ENCODE assay signal across 10 cellular contexts in the genomic region with DNA sequence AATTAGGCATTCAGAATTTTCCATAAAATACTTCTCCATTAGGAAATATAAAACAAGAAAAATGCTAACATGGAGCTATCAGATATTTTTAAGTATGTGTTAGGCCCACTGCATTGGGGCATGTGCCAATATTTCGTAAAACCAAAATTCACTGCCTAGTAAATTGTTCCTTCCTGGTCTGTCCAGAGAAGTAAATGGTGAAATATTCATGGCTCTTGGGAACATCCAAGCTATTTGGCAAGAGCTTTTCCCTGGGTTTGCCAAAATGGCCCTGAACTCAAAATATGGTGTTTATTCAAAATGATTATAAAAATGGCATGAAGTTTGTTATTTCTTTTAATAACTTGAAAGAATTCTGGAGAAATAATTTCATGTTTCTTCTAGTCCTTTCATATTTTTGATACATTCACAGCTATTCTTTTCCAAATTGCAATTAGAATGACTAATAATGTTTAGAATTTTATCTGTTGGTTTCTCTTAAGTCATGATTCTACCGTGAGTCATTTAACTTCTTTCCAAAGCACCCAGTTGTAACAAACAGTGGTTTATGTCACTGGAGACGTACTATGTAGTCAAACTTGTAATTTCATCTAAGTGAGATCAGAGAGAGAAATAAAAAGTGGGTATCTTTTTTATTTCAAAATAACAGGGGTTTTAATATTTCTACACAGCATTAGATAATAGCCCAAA. TPM values are rescaled to one million over a fixed set of nuclear protein-coding genes. Genes with fewer than 3 reads are reported as not detected.
DNase-seq lines count a peak whose midpoint lies in the region; ATAC-seq and TF ChIP-seq lines count a peak whose summit lies in the region.
"Had no signal": no experiment of that assay in that cellular context is flagged by ENCODE, and none has a peak within 500 bp of the region (broad histone marks: within the 10 kb centered on the region; RNA-seq: fewer than 3 reads in every experiment).

No MANE protein-coding gene starts in this region.

- TF ChIP-seq CTCF in fibroblast of pulmonary artery (IDR thresholded peaks at IDR 0.05; ENCODE audit: low read length, missing control alignments): no peak
- TF ChIP-seq CTCF in retinal pigment epithelial cell (conservative IDR thresholded peaks at IDR 0.05; ENCODE audit: low read depth, low read length): no peak
- no peak for TF ChIP-seq CTCF in dorsolateral prefrontal cortex (IDR thresholded peaks at IDR 0.05 in 54 of 56, conservative IDR thresholded peaks at IDR 0.05 in 2 of 56; ENCODE audit: low read depth in 1 of 56, partially characterized antibody in 56 of 56)

- H3K36me3 ChIP-seq in mesendoderm (ENCODE audit: control insufficient read depth, insufficient read depth, low read length): no peaks in the 10 kb centered on the region

- H4K5ac ChIP-seq in mesendoderm (ENCODE audit: low read length): no peak overlapping the region

- H3K27me3 ChIP-seq in mesendoderm (ENCODE audit: insufficient read depth, low read length, poor library complexity) (no peaks in the 10 kb centered on the region), dorsolateral prefrontal cortex (no peaks in the 10 kb centered on the region)

- ATAC-seq in GM21529 (IDR thresholded peaks at IDR 0.05; ENCODE audit: unreplicated experiment) (no peak), HG02870 (IDR thresholded peaks at IDR 0.05; ENCODE audit: unreplicated experiment) (no peak)
- ATAC-seq: stimulated activated naive B cell treated with anti-CD40 and anti-IgM and Interleukin-4, amounts not matched to agents 10 μg/mL and 1 μg/mL and 100 μg/mL, for 72 hours had no signal

- no peak overlapping the region for H3K23ac ChIP-seq in mesendoderm (ENCODE audit: low read length)

- no peaks in the 10 kb centered on the region for H3K79me2 ChIP-seq in mesendoderm (ENCODE audit: control insufficient read depth, insufficient read depth, low read length)

- no peak overlapping the region for H3K4ac ChIP-seq in mesendoderm (ENCODE audit: low read depth, low read length)

- H3K18ac ChIP-seq in mesendoderm (ENCODE audit: low read length): no peak overlapping the region

- H3K4me2 ChIP-seq in mesendoderm (ENCODE audit: low read length): no peak overlapping the region

- no peak overlapping the region for H3K27ac ChIP-seq in mesendoderm (ENCODE audit: low read depth, low read length)
- H3K27ac ChIP-seq in dorsolateral prefrontal cortex: no peak overlapping the region

- no peak overlapping the region for H3K9ac ChIP-seq in mesendoderm (ENCODE audit: low read length)

- WGBS in mesendoderm (ENCODE audit: extremely low coverage, insufficient coverage, low lambda C conversion rate): no CpG with 5 or more reads among the region's 3 CpGs

- H3K79me1 ChIP-seq in mesendoderm (ENCODE audit: low read length): no peaks in the 10 kb centered on the region

- peak; percentile 68 for DNase-seq in COLO829 (ENCODE audit: low spot score)
- peak; percentile 55 for DNase-seq in RPMI7951 (ENCODE audit: low read depth)
- peak; percentile 93 for DNase-seq in fibroblast of pulmonary artery (ENCODE audit: low read depth)
- peak; percentile 41 for DNase-seq in retinal pigment epithelial cell (ENCODE audit: low read depth)
- DNase-seq in mesendoderm: no peak
- DNase-seq in dorsolateral prefrontal cortex: no peak
- DNase-seq: posterior cingulate gyrus; stimulated activated naive B cell treated with anti-CD40 and anti-IgM and Interleukin-4, amounts not matched to agents 10 μg/mL and 1 μg/mL and 100 μg/mL, for 72 hours had no signal

- H2AK5ac ChIP-seq in mesendoderm (ENCODE audit: low read length): no peak overlapping the region

- H3K4me1 ChIP-seq in mesendoderm (ENCODE audit: control insufficient read depth, low read depth, low read length): no peaks in the 10 kb centered on the region

- no peak overlapping the region for H2BK120ac ChIP-seq in mesendoderm (ENCODE audit: low read depth, low read length)

- no peak overlapping the region for H3K56ac ChIP-seq in mesendoderm (ENCODE audit: low read length)

- H3K4me3 ChIP-seq in fibroblast of pulmonary artery (replicated peaks; ENCODE audit: low read depth, low read length) (no peak overlapping the region), retinal pigment epithelial cell (ENCODE audit: low read length) (no peak overlapping the region), mesendoderm (ENCODE audit: low read length) (no peak overlapping the region), dorsolateral prefrontal cortex (no peak overlapping the region)

- H4K8ac ChIP-seq in mesendoderm (ENCODE audit: low read depth, low read length): no peak overlapping the region

- intact Hi-C loops in dorsolateral prefrontal cortex (cut with DNase I): no loop called here

- H2BK15ac ChIP-seq in mesendoderm (replicated peaks; ENCODE audit: low read depth): no peak overlapping the region

- H2BK5ac ChIP-seq in mesendoderm (ENCODE audit: low read length): no peak overlapping the region

RNA-seq across cellular contexts. Expression of gene SLC19A2, which starts 25.7 kb away (rescaled TPM):
- total RNA-seq in RPMI7951 (2014; rRNA removed; shearing (Covaris generic)): 6.3 and 8.4 TPM in 2 replicates
- polyA plus RNA-seq in mesendoderm (2013, experiment 1 of 2): 17.4 TPM
- polyA plus RNA-seq in mesendoderm (2013, experiment 2 of 2): 17.8 TPM
- 10 to 100 TPM in 7 of 120 experiments, 1 to 10 TPM in 113; 4.5 to 12.7 (median 7.8) TPM for total RNA-seq in dorsolateral prefrontal cortex

Comparison
In these comparisons a context has a peak if more than half of its experiments do, and no peak if none do; other contexts are left out.
1. DNase-seq: peak in COLO829 (single experiment), RPMI7951 (single experiment), fibroblast of pulmonary artery (single experiment) and retinal pigment epithelial cell (single experiment); none in mesendoderm (single experiment) and dorsolateral prefrontal cortex (0 of 10).